Comparison of ENCODE assay signal across 8 cellular contexts in genomic region chr6:10837997-10838793, GRCh38.
DNase-seq lines count a peak whose midpoint lies in the region; ATAC-seq and TF ChIP-seq lines count a peak whose summit lies in the region.

Gene MAK (minus strand): TSS chr6:10838539. CDS start chr6:10830648, 7,891 bp downstream.

- DNase-seq in NCI-H187 (lab: John Stamatoyannopoulos, UW) (peak; percentile 61 to 88), T-helper 22 cell (ENCODE audit: low read depth) (peak; percentile 74), astrocyte of the hippocampus (ENCODE audit: low read depth, low spot score) (peak; percentile 94), hypothalamus (lab: John Stamatoyannopoulos, UW) (peak; percentile 4 to 85 (median 61)), retinal pigment epithelial cell (ENCODE audit: low read depth) (peak; percentile 59), cortex of kidney (lab: John Stamatoyannopoulos, UW) (no peak)

- ATAC-seq in GM18502 (IDR thresholded peaks at IDR 0.05; ENCODE audit: poor library complexity, unreplicated experiment) (peak; percentile 84), HG02938 (IDR thresholded peaks at IDR 0.05; ENCODE audit: unreplicated experiment) (peak; percentile 72)

- H3K4me3 ChIP-seq in retinal pigment epithelial cell (ENCODE audit: low read length), result peak within 1 kb of the TSS; percentile 76

- no peak for TF ChIP-seq CTCF in retinal pigment epithelial cell (conservative IDR thresholded peaks at IDR 0.05; ENCODE audit: low read depth, low read length)
